ENCODE assay signal across 10 cellular contexts in genomic region chr11:68004551-68005335, GRCh38. TPM values are rescaled to one million over a fixed set of nuclear protein-coding genes. Genes with fewer than 3 reads are reported as not detected.
DNase-seq lines count a peak whose midpoint lies in the region; ATAC-seq and TF ChIP-seq lines count a peak whose summit lies in the region.
"Had no signal": no experiment of that assay in that cellular context is flagged by ENCODE, and none has a peak within 500 bp of the region (broad histone marks: within the 10 kb centered on the region; RNA-seq: fewer than 3 reads in every experiment).

No MANE protein-coding gene starts in this region.

- H3K9me3 Mint-ChIP-seq in activated naive CD4-positive, alpha-beta T cell treated with anti-CD3 and anti-CD28 coated beads for 36 hours, result no peaks in the 10 kb centered on the region
- no peaks in the 10 kb centered on the region for H3K9me3 Mint-ChIP-seq in activated naive CD4-positive, alpha-beta T cell treated with anti-CD3 and anti-CD28 coated beads, Interleukin-2, amount 50 U/mL, for 72 hours
- no peaks in the 10 kb centered on the region for H3K9me3 Mint-ChIP-seq in activated CD4-positive, alpha-beta memory T cell treated with anti-CD3 and anti-CD28 coated beads for 36 hours

- no peak for TF ChIP-seq CTCF in thoracic aorta (IDR thresholded peaks at IDR 0.05)

- no peaks in the 10 kb centered on the region for H3K4me1 ChIP-seq in iPS-20b (ENCODE audit: insufficient read depth, low read length)
- peaks cover 6 to 13% of the 10 kb centered on the region in 2 donors for H3K4me1 ChIP-seq in thoracic aorta (ENCODE audit: control insufficient read depth in 1 of 2, low read depth in 2 of 2)

- no peak overlapping the region for H3K9ac ChIP-seq in iPS-20b (ENCODE audit: low read depth, low read length)

- no peak for ATAC-seq in activated naive CD4-positive, alpha-beta T cell treated with anti-CD3 and anti-CD28 coated beads, Interleukin-2, amount 50 U/mL, for 72 hours
- ATAC-seq in thoracic aorta (ENCODE audit: insufficient number of reproducible peaks, low FRiP score, low read depth) (no peak), HG03342 (IDR thresholded peaks at IDR 0.05; ENCODE audit: unreplicated experiment) (no peak)

- H3K27me3 Mint-ChIP-seq in activated naive CD4-positive, alpha-beta T cell treated with anti-CD3 and anti-CD28 coated beads for 36 hours (ENCODE audit: low read depth), result no peaks in the 10 kb centered on the region
- no peaks in the 10 kb centered on the region for H3K27me3 Mint-ChIP-seq in activated CD4-positive, alpha-beta memory T cell treated with anti-CD3 and anti-CD28 coated beads for 36 hours

- no peak overlapping the region for H3K27ac Mint-ChIP-seq in activated naive CD4-positive, alpha-beta T cell treated with anti-CD3 and anti-CD28 coated beads for 36 hours
- H3K27ac Mint-ChIP-seq in activated naive CD4-positive, alpha-beta T cell treated with anti-CD3 and anti-CD28 coated beads, Interleukin-2, amount 50 U/mL, for 72 hours, result peak overlapping the region in 1 of 2 donors; percentile 50
- H3K27ac Mint-ChIP-seq in activated CD4-positive, alpha-beta memory T cell treated with anti-CD3 and anti-CD28 coated beads for 36 hours, result no peak overlapping the region

- H3K36me3 ChIP-seq in iPS-20b (ENCODE audit: insufficient read depth, low read depth, low read length) (no peaks in the 10 kb centered on the region), thoracic aorta (no peaks in the 10 kb centered on the region)
- H3K36me3 ChIP-seq: pancreas had no signal

- peaks cover 24% of the 10 kb centered on the region for H3K4me1 Mint-ChIP-seq in activated naive CD4-positive, alpha-beta T cell treated with anti-CD3 and anti-CD28 coated beads for 36 hours (ENCODE audit: low read depth)
- peaks cover 15% of the 10 kb centered on the region for H3K4me1 Mint-ChIP-seq in activated CD4-positive, alpha-beta memory T cell treated with anti-CD3 and anti-CD28 coated beads for 36 hours (ENCODE audit: low read depth)

- intact Hi-C loops in activated naive CD4-positive, alpha-beta T cell treated with anti-CD3 and anti-CD28 coated beads for 36 hours (cut with micrococcal nuclease), result loop anchor here (2.0 to 10.0 kb wide), 3 partner anchors 26 to 120 kb away; partner anchors contain the start of genes CHKA and NDUFS8
- intact Hi-C loops in activated CD4-positive, alpha-beta memory T cell treated with anti-CD3 and anti-CD28 coated beads for 36 hours (cut with micrococcal nuclease), result loop anchor here (5.0 kb wide), 1 partner anchor 33 kb away; the partner anchor contains the start of gene TCIRG1

- no peak overlapping the region for H3K27ac ChIP-seq in iPS-20b (ENCODE audit: low read length)
- no peak overlapping the region for H3K27ac ChIP-seq in thoracic aorta

- H3K4me3 ChIP-seq in iPS-20b (ENCODE audit: low read length), result peak overlapping the region; percentile 48; the same call in 1 of the 2 replicates
- H3K4me3 ChIP-seq in thoracic aorta, result peak overlapping the region; percentile 90

- no peaks in the 10 kb centered on the region for H3K36me3 Mint-ChIP-seq in activated naive CD4-positive, alpha-beta T cell treated with anti-CD3 and anti-CD28 coated beads for 36 hours (ENCODE audit: low read depth)
- no peaks in the 10 kb centered on the region for H3K36me3 Mint-ChIP-seq in activated naive CD4-positive, alpha-beta T cell treated with anti-CD3 and anti-CD28 coated beads, Interleukin-2, amount 50 U/mL, for 72 hours
- no peaks in the 10 kb centered on the region for H3K36me3 Mint-ChIP-seq in activated CD4-positive, alpha-beta memory T cell treated with anti-CD3 and anti-CD28 coated beads for 36 hours

- CTCF ChIA-PET in activated naive CD4-positive, alpha-beta T cell treated with anti-CD3 and anti-CD28 coated beads for 36 hours (lab: Charles Lee), result interaction anchor here (0.5 to 0.9 kb wide), 3 partner anchors 11 to 397 kb away, joined by 3 to 6 read pairs (median 3); no protein-coding TSS in a partner anchor
- CTCF ChIA-PET in activated CD4-positive, alpha-beta memory T cell treated with anti-CD3 and anti-CD28 coated beads for 36 hours (lab: Charles Lee), result no interaction called here
- CTCF ChIA-PET in HEK293T (lab: Yijun Ruan, JAX), result no interaction called here

- H3K27me3 ChIP-seq in iPS-20b (ENCODE audit: insufficient read depth, low read length), result peaks cover 24% of the 10 kb centered on the region; the same call in 1 of the 2 replicates
- no peaks in the 10 kb centered on the region for H3K27me3 ChIP-seq in thoracic aorta (replicated peaks; ENCODE audit: insufficient read depth)
- H3K27me3 ChIP-seq: body of pancreas, pancreas had no signal

- H3K9me3 ChIP-seq in iPS-20b (ENCODE audit: insufficient read depth, low read depth, low read length) (no peaks in the 10 kb centered on the region), thoracic aorta (no peaks in the 10 kb centered on the region)
- H3K9me3 ChIP-seq: body of pancreas, pancreas had no signal

- DNase-seq in activated naive CD4-positive, alpha-beta T cell treated with anti-CD3 and anti-CD28 coated beads for 36 hours, result no peak
- DNase-seq in activated naive CD4-positive, alpha-beta T cell treated with anti-CD3 and anti-CD28 coated beads, Interleukin-2, amount 50 U/mL, for 72 hours (ENCODE audit: low spot score in 2 of 2), result no peak
- no peak for DNase-seq in activated CD4-positive, alpha-beta memory T cell treated with anti-CD3 and anti-CD28 coated beads for 36 hours
- no peak for DNase-seq in thoracic aorta (ENCODE audit: low spot score)
- no peak for DNase-seq in HEK293T (ENCODE audit: extremely low spot score)
- no peak for DNase-seq in SKM-1 (lab: John Stamatoyannopoulos, UW; ENCODE audit: unreplicated experiment)

- POLR2A ChIA-PET in activated CD4-positive, alpha-beta memory T cell treated with anti-CD3 and anti-CD28 coated beads for 36 hours (lab: Charles Lee), result no interaction called here
- POLR2A ChIA-PET in HEK293T (lab: Yijun Ruan, JAX), result no interaction called here

- peak overlapping the region; percentile 82 for H3K4me3 Mint-ChIP-seq in activated naive CD4-positive, alpha-beta T cell treated with anti-CD3 and anti-CD28 coated beads for 36 hours
- H3K4me3 Mint-ChIP-seq in activated CD4-positive, alpha-beta memory T cell treated with anti-CD3 and anti-CD28 coated beads for 36 hours, result peak overlapping the region; percentile 76

TF ChIP-seq in HEK293T, 16 proteins besides CTCF, POLR2A, EP300 and RAD21:
- TF ChIP-seq FOXM1 (IDR thresholded peaks at IDR 0.05; ENCODE audit: borderline replicate concordance), result no peak
- no peak for TF ChIP-seq ZNF384 (IDR thresholded peaks at IDR 0.05)
- no peak for TF ChIP-seq LEF1 (IDR thresholded peaks at IDR 0.05; ENCODE audit: borderline replicate concordance)
- no peak for TF ChIP-seq FOXK2 (IDR thresholded peaks at IDR 0.05)
- TF ChIP-seq PKNOX1 (IDR thresholded peaks at IDR 0.05), result no peak
- no peak for TF ChIP-seq SUZ12 (IDR thresholded peaks at IDR 0.05)
- no peak for TF ChIP-seq CTBP1 (IDR thresholded peaks at IDR 0.05; ENCODE audit: borderline replicate concordance)
- no peak for TF ChIP-seq FOXA1 (IDR thresholded peaks at IDR 0.05)
- no peak for TF ChIP-seq SP1 (IDR thresholded peaks at IDR 0.05)
TF ChIP-seq in HEK293T: peak in this region for 0.

RNA-seq across cellular contexts. Expression of gene UNC93B1, which starts 0.8 kb away (rescaled TPM):
- 10 to 100 TPM; 18.4 to 19.0 TPM for total RNA-seq in activated naive CD4-positive, alpha-beta T cell treated with anti-CD3 and anti-CD28 coated beads for 36 hours
- total RNA-seq in activated naive CD4-positive, alpha-beta T cell treated with anti-CD3 and anti-CD28 coated beads, Interleukin-2, amount 50 U/mL, for 72 hours, result 10 to 100 TPM in 1 of 2 donors, 1 to 10 TPM in 1; 7.7 to 23.6 TPM
- 10 to 100 TPM; 20.0 to 21.5 TPM for total RNA-seq in activated CD4-positive, alpha-beta memory T cell treated with anti-CD3 and anti-CD28 coated beads for 36 hours
- total RNA-seq in thoracic aorta, result 10 to 100 TPM; 39.6 to 72.4 TPM

RNA-seq across cellular contexts. Expression of gene ALDH3B1, which starts 5.4 kb away (rescaled TPM):
- total RNA-seq in activated naive CD4-positive, alpha-beta T cell treated with anti-CD3 and anti-CD28 coated beads for 36 hours, result not detected
- total RNA-seq in activated naive CD4-positive, alpha-beta T cell treated with anti-CD3 and anti-CD28 coated beads, Interleukin-2, amount 50 U/mL, for 72 hours, result under 1 TPM in 1 of 2 donors, not detected in 1; 0.11 TPM
- not detected for total RNA-seq in activated CD4-positive, alpha-beta memory T cell treated with anti-CD3 and anti-CD28 coated beads for 36 hours
- total RNA-seq in thoracic aorta, result 10 to 100 TPM; 17.6 to 24.2 TPM

RNA-seq across cellular contexts. Expression of gene NDUFS8, which starts 25.7 kb away (rescaled TPM):
- total RNA-seq in activated naive CD4-positive, alpha-beta T cell treated with anti-CD3 and anti-CD28 coated beads for 36 hours, result 100 to 1,000 TPM; 142 to 162 TPM
- total RNA-seq in activated naive CD4-positive, alpha-beta T cell treated with anti-CD3 and anti-CD28 coated beads, Interleukin-2, amount 50 U/mL, for 72 hours, result 100 to 1,000 TPM; 139 to 236 TPM
- 100 to 1,000 TPM; 134 to 140 TPM for total RNA-seq in activated CD4-positive, alpha-beta memory T cell treated with anti-CD3 and anti-CD28 coated beads for 36 hours
- 10 to 100 TPM; 85.8 to 96.5 TPM for total RNA-seq in thoracic aorta

RNA-seq across cellular contexts. Expression of gene TCIRG1, which starts 34.1 kb away (rescaled TPM):
- 100 to 1,000 TPM; 137 to 141 TPM for total RNA-seq in activated naive CD4-positive, alpha-beta T cell treated with anti-CD3 and anti-CD28 coated beads for 36 hours
- 100 to 1,000 TPM; 226 to 295 TPM for total RNA-seq in activated naive CD4-positive, alpha-beta T cell treated with anti-CD3 and anti-CD28 coated beads, Interleukin-2, amount 50 U/mL, for 72 hours
- total RNA-seq in activated CD4-positive, alpha-beta memory T cell treated with anti-CD3 and anti-CD28 coated beads for 36 hours, result 100 to 1,000 TPM; 167 to 175 TPM
- total RNA-seq in thoracic aorta, result 100 to 1,000 TPM; 167 to 281 TPM

Comparison
In these comparisons a context has a peak if more than half of its experiments do, and no peak if none do; other contexts are left out.
1. RNA of gene ALDH3B1, which starts 5.4 kb away (total RNA-seq): 17.6 to 24.2 TPM in thoracic aorta; 0.11 TPM in activated naive CD4-positive, alpha-beta T cell treated with anti-CD3 and anti-CD28 coated beads, Interleukin-2, amount 50 U/mL, for 72 hours, not detected in activated naive CD4-positive, alpha-beta T cell treated with anti-CD3 and anti-CD28 coated beads for 36 hours and not detected in activated CD4-positive, alpha-beta memory T cell treated with anti-CD3 and anti-CD28 coated beads for 36 hours; every median in the first group is over 10 times any median in the second.